In the genomic region with DNA sequence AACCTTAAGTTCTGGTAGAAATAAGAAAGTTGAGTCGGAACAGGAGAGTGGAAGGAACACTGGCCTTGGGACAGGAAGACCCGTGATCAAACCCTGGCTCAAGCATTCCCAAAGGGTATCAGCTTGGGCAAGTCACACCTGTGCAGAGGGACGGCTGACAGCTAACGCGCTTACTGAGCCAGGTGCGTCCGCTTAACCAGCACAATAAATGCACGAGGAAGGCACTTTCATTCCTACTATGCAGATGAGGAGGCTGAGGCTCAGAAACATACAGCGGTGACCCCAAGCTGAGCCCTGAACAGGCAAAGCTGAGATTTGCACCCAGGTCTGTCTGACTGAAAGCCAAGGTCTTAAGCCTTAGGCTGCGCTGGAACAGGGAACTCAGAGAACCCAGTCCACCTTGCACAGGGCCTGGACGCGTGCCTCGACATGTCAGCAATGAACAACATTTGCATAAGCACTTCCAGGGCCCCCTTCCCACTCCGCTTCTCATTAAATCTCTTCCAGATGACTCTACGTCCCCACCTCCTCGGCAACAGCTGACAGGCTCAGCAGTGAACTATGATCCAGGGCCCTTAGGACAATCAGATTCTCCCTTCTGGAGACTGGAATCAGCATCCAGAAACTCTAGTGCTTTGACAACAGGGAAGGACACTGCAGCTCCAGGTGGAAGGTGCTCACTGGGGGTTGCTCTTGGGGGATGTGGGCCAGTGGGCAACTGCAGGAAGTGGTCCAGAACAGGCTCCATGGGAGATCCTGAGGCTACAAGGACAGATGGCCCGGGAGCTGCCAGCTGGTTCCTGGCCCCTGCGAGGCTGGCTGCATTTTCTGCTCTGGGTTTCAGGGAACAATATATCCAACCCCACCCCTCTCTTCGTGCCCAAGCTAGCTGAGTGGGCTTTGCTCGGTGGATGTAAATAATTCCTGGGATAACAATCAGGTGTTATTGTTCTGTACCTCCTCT, we compare ENCODE assay signal across 11 cellular contexts. TPM values are rescaled to one million over a fixed set of nuclear protein-coding genes. Genes with fewer than 3 reads are reported as not detected.
A peak's percentile ranks its signal among the peaks of the same experiment; 100 is the strongest.
DNase-seq lines count a peak whose midpoint lies in the region; ATAC-seq and TF ChIP-seq lines count a peak whose summit lies in the region.
"Had no signal": no experiment of that assay in that cellular context is flagged by ENCODE, and none has a peak within 500 bp of the region (broad histone marks: within the 10 kb centered on the region; RNA-seq: fewer than 3 reads in every experiment).

No MANE protein-coding gene starts in this region.

- no peak for ATAC-seq in IMR-90 (ENCODE audit: low read depth)
- no peak for ATAC-seq in GM18502 (IDR thresholded peaks at IDR 0.05; ENCODE audit: poor library complexity, unreplicated experiment)

- peaks cover 8% of the 10 kb centered on the region for H3F3A ChIP-seq in smooth muscle cell (ENCODE audit: low read depth)

- peaks cover 28% of the 10 kb centered on the region; the same call in 1 of the 2 replicates for H3K36me3 ChIP-seq in IMR-90 (ENCODE audit: control insufficient read depth, insufficient read depth, low read length)
- peaks cover 29% of the 10 kb centered on the region for H3K36me3 ChIP-seq in brain microvascular endothelial cell (replicated peaks)
- no peaks in the 10 kb centered on the region for H3K36me3 ChIP-seq in smooth muscle cell (ENCODE audit: low read depth)

- no peak overlapping the region for H3K56ac ChIP-seq in IMR-90 (ENCODE audit: extremely low read depth, insufficient read depth, low read length)

- in situ Hi-C loops in IMR-90 (cut with MboI; ENCODE audit: low sequenced_read_pairs): no loop called here
- in situ Hi-C loops in brain microvascular endothelial cell (cut with HindIII; ENCODE audit: low pct_ligation_motif_present, low sequenced_read_pairs): no loop called here

- peak overlapping the region; percentile 72 for H3K4ac ChIP-seq in IMR-90 (ENCODE audit: low read depth, low read length)

- peaks cover 39% of the 10 kb centered on the region for H4K20me1 ChIP-seq in IMR-90 (ENCODE audit: insufficient read depth, low read length)
- H4K20me1 ChIP-seq in smooth muscle cell (ENCODE audit: low read depth): peaks cover 68% of the 10 kb centered on the region

- peak overlapping the region; percentile 16; the same call in 1 of the 2 replicates for H2BK20ac ChIP-seq in IMR-90 (ENCODE audit: low read depth, low read length)

- no peak overlapping the region; the same call in 1 of the 2 replicates for H4K5ac ChIP-seq in IMR-90 (ENCODE audit: low read depth, low read length)

- WGBS in IMR-90 (ENCODE audit: extremely low coverage in 2 of 2, insufficient read length in 1 of 2), 2 experiments: 88% methylated on average over 7 of the region's 20 CpGs; no CpG with 5 or more reads in 1 of the 2 experiments
- WGBS in smooth muscle cell (ENCODE audit: low lambda C conversion rate): 77% methylated on average over 20 of the region's 20 CpGs

- H3K27me3 ChIP-seq in IMR-90 (ENCODE audit: control insufficient read depth, insufficient read depth, low read length): no peaks in the 10 kb centered on the region
- no peaks in the 10 kb centered on the region for H3K27me3 ChIP-seq in brain microvascular endothelial cell (replicated peaks)
- no peaks in the 10 kb centered on the region for H3K27me3 ChIP-seq in layer of hippocampus (ENCODE audit: control insufficient read depth, insufficient read depth, low read length)
- H3K27me3 ChIP-seq in smooth muscle cell (ENCODE audit: low read depth): no peaks in the 10 kb centered on the region

- CTCF ChIA-PET in IMR-90 (lab: Yijun Ruan, JAX): interaction anchor here (1.2 to 2.3 kb wide), 2 partner anchors 33 to 278 kb away, joined by 4 to 6 read pairs; no protein-coding TSS in a partner anchor

- peak overlapping the region in 1 of 2 experiments; percentile 20; a peak in 1 of 4 replicates for H4K8ac ChIP-seq in IMR-90 (ENCODE audit: low read depth in 2 of 2, low read length in 2 of 2)

- no peak for TF ChIP-seq RAD21 in IMR-90 (IDR thresholded peaks at IDR 0.05; ENCODE audit: low read length)

- H3K23ac ChIP-seq in IMR-90 (ENCODE audit: low read depth, low read length): no peak overlapping the region

- peaks cover 28% of the 10 kb centered on the region for H3K4me1 ChIP-seq in IMR-90 (ENCODE audit: control insufficient read depth, insufficient read depth, low read length)
- no peaks in the 10 kb centered on the region for H3K4me1 ChIP-seq in smooth muscle cell (ENCODE audit: low read depth)

- intact Hi-C loops in IMR-90 (cut with micrococcal nuclease): no loop called here

- peak overlapping the region; percentile 33 for H3K14ac ChIP-seq in IMR-90 (replicated peaks; ENCODE audit: low read depth, low read length)

- peak overlapping the region; percentile 60 for H2BK120ac ChIP-seq in IMR-90 (ENCODE audit: low read depth, low read length)

- peak overlapping the region; percentile 2 for H2AK9ac ChIP-seq in IMR-90 (replicated peaks; ENCODE audit: low read depth, low read length, poor library complexity)

- peak overlapping the region; percentile 60; the same call in 1 of the 2 replicates for H3K27ac ChIP-seq in IMR-90 (ENCODE audit: insufficient read depth, low read length)
- H3K27ac ChIP-seq in brain microvascular endothelial cell: peak overlapping the region; percentile 55
- peak overlapping the region; percentile 79 for H3K27ac ChIP-seq in layer of hippocampus (ENCODE audit: low read depth, low read length)
- peak overlapping the region; percentile 74 for H3K27ac ChIP-seq in smooth muscle cell (ENCODE audit: low read depth)

- peak overlapping the region; percentile 1; the same call in 1 of the 2 replicates for H3K9ac ChIP-seq in IMR-90 (ENCODE audit: low read depth, low read length)
- no peak overlapping the region for H3K9ac ChIP-seq in smooth muscle cell (ENCODE audit: low read depth)

- TF ChIP-seq CTCF in IMR-90 (conservative IDR thresholded peaks at IDR 0.05; ENCODE audit: low read depth, low read length): no peak
- no peak for TF ChIP-seq CTCF in brain microvascular endothelial cell (IDR thresholded peaks at IDR 0.05; ENCODE audit: low read depth, low read length, missing control alignments)
- no peak for TF ChIP-seq CTCF in smooth muscle cell (IDR thresholded peaks at IDR 0.05; ENCODE audit: borderline replicate concordance, insufficient read depth, poor library complexity, severe bottlenecking)

- dilution Hi-C loops in IMR-90 (cut with HindIII; ENCODE audit: low sequenced_read_pairs, unreplicated experiment): no loop called here

- no peaks in the 10 kb centered on the region for H3K9me3 ChIP-seq in IMR-90 (ENCODE audit: control insufficient read depth, insufficient read depth, low read length)
- no peaks in the 10 kb centered on the region for H3K9me3 ChIP-seq in smooth muscle cell (replicated peaks; ENCODE audit: low read depth)

- peak overlapping the region; percentile 19 for H3K18ac ChIP-seq in IMR-90 (ENCODE audit: low read depth, low read length)

- DNase-seq in IMR-90 (no peak), brain microvascular endothelial cell (no peak), smooth muscle cell (lab: John Stamatoyannopoulos, UW; ENCODE audit: unreplicated experiment) (no peak), pons (ENCODE audit: low spot score) (no peak), Ammon's horn (ENCODE audit: low spot score) (no peak), putamen (ENCODE audit: low spot score) (no peak)
- DNase-seq: activated naive CD8-positive, alpha-beta T cell treated with anti-CD3 and anti-CD28 coated beads for 36 hours; DND-41 had no signal

- H2AFZ ChIP-seq in IMR-90 (replicated peaks; ENCODE audit: low read length, poor library complexity) (no peak overlapping the region), smooth muscle cell (ENCODE audit: low read depth) (no peak overlapping the region)

- H2BK5ac ChIP-seq in IMR-90 (ENCODE audit: low read depth, low read length, poor library complexity, severe bottlenecking): peak overlapping the region; percentile 3

- H3K79me2 ChIP-seq in smooth muscle cell (ENCODE audit: low read depth): peaks cover 12% of the 10 kb centered on the region

- peak overlapping the region; percentile 61 for H2AK5ac ChIP-seq in IMR-90 (ENCODE audit: low read depth, low read length)

- H3K9me1 ChIP-seq in IMR-90 (ENCODE audit: insufficient read depth, low read length): peaks cover 29% of the 10 kb centered on the region

- H3K4me3 ChIP-seq in IMR-90 (ENCODE audit: insufficient read depth, low read depth, low read length) (no peak overlapping the region), brain microvascular endothelial cell (ENCODE audit: low read depth, low read length) (no peak overlapping the region), smooth muscle cell (no peak overlapping the region)

- TF ChIP-seq POLR2A in IMR-90 (IDR thresholded peaks at IDR 0.05; ENCODE audit: low read depth, low read length): no peak

- no TSS peak for BruUV-seq in IMR-90 (replicated peaks; lab: Mats Ljungman, UMichigan)

- POLR2A ChIA-PET in IMR-90 (lab: Charles Lee; ENCODE audit: unreplicated experiment): no interaction called here

- H4K91ac ChIP-seq in IMR-90 (ENCODE audit: insufficient read depth, low read depth, low read length): 0 out of 2 replicates have a peak overlapping the region, but pooled peaks have one; percentile 21

- H2BK15ac ChIP-seq in IMR-90 (ENCODE audit: low read depth, low read length): no peak overlapping the region; the same call in 2 of the 3 replicates

- H3K79me1 ChIP-seq in IMR-90 (ENCODE audit: low read depth in 1 of 2, low read length in 2 of 2): peaks cover 13 to 74% of the 10 kb centered on the region in 2 experiments

- no peak overlapping the region; the same call in 1 of the 2 replicates for H3K4me2 ChIP-seq in IMR-90 (ENCODE audit: low read depth, low read length)
- peak overlapping the region; percentile 40 for H3K4me2 ChIP-seq in smooth muscle cell

TF ChIP-seq in IMR-90, 13 proteins besides CTCF, POLR2A, EP300 and RAD21:
- no peak for TF ChIP-seq RCOR1 (IDR thresholded peaks at IDR 0.05; ENCODE audit: insufficient replicate concordance, low read length)
- TF ChIP-seq RFX5 (IDR thresholded peaks at IDR 0.05; ENCODE audit: low read depth, low read length): 0 out of 2 replicates have a peak, but pooled peaks have one; percentile 23
TF ChIP-seq in IMR-90: peak in this region for 1.

RNA-seq across cellular contexts. Expression of a gene that starts 35.2 kb away (rescaled TPM):
- total RNA-seq in IMR-90 (2012; rRNA removed) (7.8 and 8.2 TPM in 2 replicates), smooth muscle cell (36.5 and 36.7 TPM in 2 replicates)
- polyA plus RNA-seq in IMR-90 (2012; rRNA removed) (14.4 and 15.0 TPM in 2 replicates), smooth muscle cell (39.4 and 43.7 TPM in 2 replicates)
- 6.6 and 11.4 TPM in 2 replicates for polyA plus RNA-seq in IMR-90 (2012; cell fraction: cytosol; rRNA removed)
- polyA plus RNA-seq in IMR-90 (2012; cell fraction: nucleus; rRNA removed; ENCODE audit: low replicate concordance): 16.7 and 24.7 TPM in 2 replicates
- polyA plus RNA-seq: IgD-negative memory B cell had no signal
